ENCODE assay signal across 1 cellular context in genomic region chr13:113489549-113490495, GRCh38.
A peak's percentile ranks its signal among the peaks of the same experiment; 100 is the strongest.
TF ChIP-seq lines count a peak whose summit lies in the region.

No MANE protein-coding gene starts in this region.

TF ChIP-seq in HepG2, 621 proteins besides CTCF, POLR2A, EP300 and RAD21 (continued from another document and continues in another):
- TF ChIP-seq ZNF83 (CRISPR knock-in tag; IDR thresholded peaks at IDR 0.05; ENCODE audit: borderline replicate concordance) (no peak), SETDB1 (CRISPR knock-in tag; IDR thresholded peaks at IDR 0.05; ENCODE audit: borderline replicate concordance) (no peak), MYNN (CRISPR knock-in tag; IDR thresholded peaks at IDR 0.05; ENCODE audit: low read depth) (no peak), ZNF318 (CRISPR knock-in tag; IDR thresholded peaks at IDR 0.05) (no peak), SIN3B (IDR thresholded peaks at IDR 0.05; ENCODE audit: low read length) (no peak), CHCHD3 (CRISPR knock-in tag; IDR thresholded peaks at IDR 0.05) (no peak), TEAD2 (CRISPR knock-in tag; IDR thresholded peaks at IDR 0.05) (no peak), NR3C1 (CRISPR knock-in tag; IDR thresholded peaks at IDR 0.05) (no peak), PHF21A (CRISPR knock-in tag; IDR thresholded peaks at IDR 0.05) (no peak), ZNF496 (CRISPR knock-in tag; IDR thresholded peaks at IDR 0.05; ENCODE audit: insufficient replicate concordance) (no peak), SRY (CRISPR knock-in tag; IDR thresholded peaks at IDR 0.05) (no peak), ZNF670 (CRISPR knock-in tag; IDR thresholded peaks at IDR 0.05; ENCODE audit: borderline replicate concordance) (no peak), ZFAT (CRISPR knock-in tag; conservative IDR thresholded peaks at IDR 0.05) (no peak), ZBTB7A (CRISPR knock-in tag; IDR thresholded peaks at IDR 0.05) (no peak), ZNF124 (CRISPR knock-in tag; IDR thresholded peaks at IDR 0.05) (no peak), MIXL1 (CRISPR knock-in tag; IDR thresholded peaks at IDR 0.05) (no peak), GPN1 (CRISPR knock-in tag; IDR thresholded peaks at IDR 0.05; ENCODE audit: borderline replicate concordance) (no peak), MZF1 (CRISPR knock-in tag; IDR thresholded peaks at IDR 0.05; ENCODE audit: borderline replicate concordance) (no peak), PAX8 (CRISPR knock-in tag; IDR thresholded peaks at IDR 0.05; ENCODE audit: borderline replicate concordance) (no peak), ARID5B (CRISPR knock-in tag; IDR thresholded peaks at IDR 0.05) (no peak), ZNF780A (CRISPR knock-in tag; IDR thresholded peaks at IDR 0.05) (no peak), STAT5B (CRISPR knock-in tag; IDR thresholded peaks at IDR 0.05) (no peak), RAD51 (IDR thresholded peaks at IDR 0.05; ENCODE audit: borderline replicate concordance) (no peak), MTF2 (CRISPR knock-in tag; IDR thresholded peaks at IDR 0.05; ENCODE audit: borderline replicate concordance) (no peak), ASH2L (IDR thresholded peaks at IDR 0.05; ENCODE audit: insufficient read length, low read depth, low read length) (peak; percentile 3), ZNF446 (CRISPR knock-in tag; IDR thresholded peaks at IDR 0.05) (no peak), SOX6 (IDR thresholded peaks at IDR 0.05) (no peak), SOX6 (CRISPR knock-in tag; IDR thresholded peaks at IDR 0.05) (0 out of 2 replicates have a peak, but pooled peaks have one; percentile 6), AGO1 (IDR thresholded peaks at IDR 0.05; ENCODE audit: low read depth, low read length, poor library complexity, severe bottlenecking) (no peak), ARID3A (IDR thresholded peaks at IDR 0.05; ENCODE audit: low read depth, low read length) (no peak), ZSCAN22 (CRISPR knock-in tag; IDR thresholded peaks at IDR 0.05) (no peak), ZKSCAN8 (CRISPR knock-in tag; IDR thresholded peaks at IDR 0.05; ENCODE audit: borderline replicate concordance) (no peak), GPBP1L1 (CRISPR knock-in tag; IDR thresholded peaks at IDR 0.05) (no peak), ZNF841 (CRISPR knock-in tag; IDR thresholded peaks at IDR 0.05; ENCODE audit: borderline replicate concordance) (no peak), ZNF616 (CRISPR knock-in tag; IDR thresholded peaks at IDR 0.05; ENCODE audit: low read depth) (no peak), TAF1 (CRISPR knock-in tag; IDR thresholded peaks at IDR 0.05) (no peak), ZNF33B (CRISPR knock-in tag; IDR thresholded peaks at IDR 0.05) (no peak), IRX3 (CRISPR knock-in tag; IDR thresholded peaks at IDR 0.05; ENCODE audit: borderline replicate concordance, low read depth) (no peak), HCFC1 (IDR thresholded peaks at IDR 0.05; ENCODE audit: low read depth, low read length) (no peak), HOXD1 (CRISPR knock-in tag; IDR thresholded peaks at IDR 0.05) (no peak), ZUFSP (CRISPR knock-in tag; IDR thresholded peaks at IDR 0.05; ENCODE audit: borderline replicate concordance) (no peak)
- TF ChIP-seq, protein P1, sequence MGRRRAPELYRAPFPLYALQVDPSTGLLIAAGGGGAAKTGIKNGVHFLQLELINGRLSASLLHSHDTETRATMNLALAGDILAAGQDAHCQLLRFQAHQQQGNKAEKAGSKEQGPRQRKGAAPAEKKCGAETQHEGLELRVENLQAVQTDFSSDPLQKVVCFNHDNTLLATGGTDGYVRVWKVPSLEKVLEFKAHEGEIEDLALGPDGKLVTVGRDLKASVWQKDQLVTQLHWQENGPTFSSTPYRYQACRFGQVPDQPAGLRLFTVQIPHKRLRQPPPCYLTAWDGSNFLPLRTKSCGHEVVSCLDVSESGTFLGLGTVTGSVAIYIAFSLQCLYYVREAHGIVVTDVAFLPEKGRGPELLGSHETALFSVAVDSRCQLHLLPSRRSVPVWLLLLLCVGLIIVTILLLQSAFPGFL (CRISPR knock-in tag; IDR thresholded peaks at IDR 0.05) = no peak
- TF ChIP-seq, protein P2, sequence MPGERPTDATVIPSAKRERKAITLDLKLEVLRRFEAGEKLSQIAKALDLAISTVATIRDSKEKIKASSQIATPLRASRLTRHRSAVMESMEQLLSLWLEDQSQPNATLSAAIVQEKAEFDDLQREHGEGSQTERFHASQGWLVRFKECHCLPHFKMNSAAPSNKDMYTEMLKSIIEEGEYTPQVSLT (CRISPR knock-in tag; IDR thresholded peaks at IDR 0.05; ENCODE audit: borderline replicate concordance, low read depth) = no peak
- TF ChIP-seq, protein P3, sequence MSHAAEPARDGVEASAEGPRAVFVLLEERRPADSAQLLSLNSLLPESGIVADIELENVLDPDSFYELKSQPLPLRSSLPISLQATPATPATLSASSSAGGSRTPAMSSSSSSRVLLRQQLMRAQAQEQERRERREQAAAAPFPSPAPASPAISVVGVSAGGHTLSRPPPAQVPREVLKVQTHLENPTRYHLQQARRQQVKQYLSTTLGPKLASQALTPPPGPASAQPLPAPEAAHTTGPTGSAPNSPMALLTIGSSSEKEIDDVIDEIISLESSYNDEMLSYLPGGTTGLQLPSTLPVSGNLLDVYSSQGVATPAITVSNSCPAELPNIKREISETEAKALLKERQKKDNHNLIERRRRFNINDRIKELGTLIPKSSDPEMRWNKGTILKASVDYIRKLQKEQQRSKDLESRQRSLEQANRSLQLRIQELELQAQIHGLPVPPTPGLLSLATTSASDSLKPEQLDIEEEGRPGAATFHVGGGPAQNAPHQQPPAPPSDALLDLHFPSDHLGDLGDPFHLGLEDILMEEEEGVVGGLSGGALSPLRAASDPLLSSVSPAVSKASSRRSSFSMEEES (CRISPR knock-in tag; IDR thresholded peaks at IDR 0.05) = no peak
- TF ChIP-seq, protein P4, sequence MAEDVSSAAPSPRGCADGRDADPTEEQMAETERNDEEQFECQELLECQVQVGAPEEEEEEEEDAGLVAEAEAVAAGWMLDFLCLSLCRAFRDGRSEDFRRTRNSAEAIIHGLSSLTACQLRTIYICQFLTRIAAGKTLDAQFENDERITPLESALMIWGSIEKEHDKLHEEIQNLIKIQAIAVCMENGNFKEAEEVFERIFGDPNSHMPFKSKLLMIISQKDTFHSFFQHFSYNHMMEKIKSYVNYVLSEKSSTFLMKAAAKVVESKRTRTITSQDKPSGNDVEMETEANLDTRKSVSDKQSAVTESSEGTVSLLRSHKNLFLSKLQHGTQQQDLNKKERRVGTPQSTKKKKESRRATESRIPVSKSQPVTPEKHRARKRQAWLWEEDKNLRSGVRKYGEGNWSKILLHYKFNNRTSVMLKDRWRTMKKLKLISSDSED (CRISPR knock-in tag; IDR thresholded peaks at IDR 0.05) = no peak
